Comparison of ENCODE assay signal across 1 cellular context in genomic region chr19:2503521-2504109, GRCh38.
TF ChIP-seq lines count a peak whose summit lies in the region.

No MANE protein-coding gene starts in this region.

TF ChIP-seq in GM23338, 12 proteins besides CTCF, POLR2A, EP300 and RAD21:
- TF ChIP-seq ZNF462 (CRISPR knock-in tag; IDR thresholded peaks at IDR 0.05): no peak
- TF ChIP-seq EZH2 (IDR thresholded peaks at IDR 0.05; ENCODE audit: low read depth, unreplicated experiment): no peak
- TF ChIP-seq REST (IDR thresholded peaks at IDR 0.05; ENCODE audit: unreplicated experiment): no peak
- TF ChIP-seq JUNB (IDR thresholded peaks at IDR 0.05; ENCODE audit: unreplicated experiment): no peak
- TF ChIP-seq EZH2phosphoT487 (IDR thresholded peaks at IDR 0.05; ENCODE audit: unreplicated experiment): no peak
- TF ChIP-seq ETS1 (IDR thresholded peaks at IDR 0.05): no peak
- no peak for TF ChIP-seq CREB1 (CRISPR knock-in tag; IDR thresholded peaks at IDR 0.05; ENCODE audit: low read depth)
- TF ChIP-seq ZNF114 (CRISPR knock-in tag; IDR thresholded peaks at IDR 0.05): no peak
- no peak for TF ChIP-seq POLR2AphosphoS5 (IDR thresholded peaks at IDR 0.05; ENCODE audit: low read depth)
- TF ChIP-seq ZNF331 (CRISPR knock-in tag; IDR thresholded peaks at IDR 0.05; ENCODE audit: low read depth): no peak
- no peak for TF ChIP-seq STAT1 (IDR thresholded peaks at IDR 0.05; ENCODE audit: unreplicated experiment)
- TF ChIP-seq NANOG (IDR thresholded peaks at IDR 0.05; ENCODE audit: borderline replicate concordance): no peak
